ENCODE assay signal across 14 cellular contexts in genomic region chr7:18498327-18498726, GRCh38. TPM values are rescaled to one million over a fixed set of nuclear protein-coding genes. Genes with fewer than 3 reads are reported as not detected.
DNase-seq lines count a peak whose midpoint lies in the region; ATAC-seq and TF ChIP-seq lines count a peak whose summit lies in the region.
"Had no signal": no experiment of that assay in that cellular context is flagged by ENCODE, and none has a peak within 500 bp of the region (broad histone marks: within the 10 kb centered on the region; RNA-seq: fewer than 3 reads in every experiment).

No MANE protein-coding gene starts in this region.

- no peaks in the 10 kb centered on the region for H3K27me3 ChIP-seq in iPS-18a (ENCODE audit: control insufficient read depth, insufficient read depth, low read length)
- H3K27me3 ChIP-seq in thoracic aorta (replicated peaks; ENCODE audit: insufficient read depth): no peaks in the 10 kb centered on the region

- H3K4me1 ChIP-seq in iPS-18a (ENCODE audit: control insufficient read depth, low read depth, low read length) (peaks cover 41% of the 10 kb centered on the region), thoracic aorta (ENCODE audit: control insufficient read depth in 1 of 2, low read depth in 2 of 2) (peaks cover 35 to 69% of the 10 kb centered on the region in 2 donors)

- no peaks in the 10 kb centered on the region for H3K9me3 ChIP-seq in iPS-18a (ENCODE audit: control insufficient read depth, low read depth, low read length)
- no peaks in the 10 kb centered on the region for H3K9me3 ChIP-seq in thoracic aorta

- DNase-seq in activated naive CD8-positive, alpha-beta T cell treated with anti-CD3 and anti-CD28 coated beads, Interleukin-2, amount 50 U/mL, for 24 hours: no peak
- no peak for DNase-seq in activated naive CD8-positive, alpha-beta T cell treated with anti-CD3 and anti-CD28 coated beads for 36 hours
- DNase-seq in NCI-H82 treated with DMSO at 0.1 percent for 48 hours (lab: John Stamatoyannopoulos, UW; ENCODE audit: unreplicated experiment) (peak; percentile 17), thoracic aorta (ENCODE audit: low spot score) (no peak), HuH-7 (ENCODE audit: low spot score) (no peak), NCI-H2227 (lab: John Stamatoyannopoulos, UW; ENCODE audit: unreplicated experiment) (no peak)
- DNase-seq in activated CD4-positive, alpha-beta T cell treated with anti-CD3 and anti-CD28 coated beads, Interleukin-2, amount 10 ng/mL, durations not matched to agents 7 days and 5 days: no peak
- DNase-seq: activated CD4-positive, alpha-beta T cell treated with anti-CD3 and anti-CD28 coated beads, Interleukin-2, amount 50 U/mL, for 48 hours; activated T-cell treated with anti-CD3 and anti-CD28 coated beads, Interleukin-2, amount 50 U/mL, for 72 hours; NCI-H2029 treated with DMSO at 0.1 percent for 48 hours; SIG-M5; stimulated activated CD4-positive, alpha-beta T cell treated with anti-CD3 and anti-CD28 coated beads, Interleukin-2, amount 100 ng/mL, for 24 hours; T-helper 9 cell had no signal

- no peak for TF ChIP-seq CTCF in thoracic aorta (IDR thresholded peaks at IDR 0.05)

- POLR2A ChIA-PET in activated CD4-positive, alpha-beta T cell treated with anti-CD3 and anti-CD28 coated beads, Interleukin-2, amount 10 ng/mL, durations not matched to agents 7 days and 5 days (lab: Charles Lee): no interaction called here

- H3K4me3 ChIP-seq in iPS-18a (ENCODE audit: low read length) (peak overlapping the region; percentile 84), thoracic aorta (peak overlapping the region; percentile 73)

- H3K36me3 ChIP-seq in iPS-18a (ENCODE audit: control insufficient read depth, low read depth, low read length) (no peaks in the 10 kb centered on the region), thoracic aorta (no peaks in the 10 kb centered on the region)

- no peak overlapping the region for H3K27ac Mint-ChIP-seq in activated naive CD8-positive, alpha-beta T cell treated with anti-CD3 and anti-CD28 coated beads, Interleukin-2, amount 50 U/mL, for 24 hours
- H3K27ac Mint-ChIP-seq in activated naive CD8-positive, alpha-beta T cell treated with anti-CD3 and anti-CD28 coated beads for 36 hours: no peak overlapping the region
- H3K27ac Mint-ChIP-seq in activated CD4-positive, alpha-beta T cell treated with anti-CD3 and anti-CD28 coated beads, Interleukin-2, amount 10 ng/mL, durations not matched to agents 7 days and 5 days: no peak overlapping the region
- H3K27ac Mint-ChIP-seq: activated T-cell treated with anti-CD3 and anti-CD28 coated beads, Interleukin-2, amount 50 U/mL, for 72 hours had no signal

- H3K27ac ChIP-seq in iPS-18a (ENCODE audit: low read length) (no peak overlapping the region), thoracic aorta (peak overlapping the region; percentile 60 to 83)

- CTCF ChIA-PET in activated CD4-positive, alpha-beta T cell treated with anti-CD3 and anti-CD28 coated beads, Interleukin-2, amount 10 ng/mL, durations not matched to agents 7 days and 5 days (lab: Charles Lee): interaction anchor here (1.7 kb wide), 1 partner anchor 13 kb away, joined by 4 read pairs; no protein-coding TSS in a partner anchor

- no peaks in the 10 kb centered on the region for H3K9me3 Mint-ChIP-seq in activated naive CD8-positive, alpha-beta T cell treated with anti-CD3 and anti-CD28 coated beads, Interleukin-2, amount 50 U/mL, for 24 hours
- no peaks in the 10 kb centered on the region for H3K9me3 Mint-ChIP-seq in activated naive CD8-positive, alpha-beta T cell treated with anti-CD3 and anti-CD28 coated beads for 36 hours
- H3K9me3 Mint-ChIP-seq in activated CD4-positive, alpha-beta T cell treated with anti-CD3 and anti-CD28 coated beads, Interleukin-2, amount 10 ng/mL, durations not matched to agents 7 days and 5 days: no peaks in the 10 kb centered on the region
- H3K9me3 Mint-ChIP-seq: activated T-cell treated with anti-CD3 and anti-CD28 coated beads, Interleukin-2, amount 50 U/mL, for 72 hours had no signal

- H3K9ac ChIP-seq in iPS-18a (ENCODE audit: low read length): no peak overlapping the region

- no peaks in the 10 kb centered on the region for H3K27me3 Mint-ChIP-seq in activated naive CD8-positive, alpha-beta T cell treated with anti-CD3 and anti-CD28 coated beads, Interleukin-2, amount 50 U/mL, for 24 hours
- H3K27me3 Mint-ChIP-seq in activated naive CD8-positive, alpha-beta T cell treated with anti-CD3 and anti-CD28 coated beads for 36 hours: peaks cover 5% of the 10 kb centered on the region
- H3K27me3 Mint-ChIP-seq in activated CD4-positive, alpha-beta T cell treated with anti-CD3 and anti-CD28 coated beads, Interleukin-2, amount 10 ng/mL, durations not matched to agents 7 days and 5 days: peaks cover 6% of the 10 kb centered on the region

- H3K4me1 Mint-ChIP-seq in activated naive CD8-positive, alpha-beta T cell treated with anti-CD3 and anti-CD28 coated beads, Interleukin-2, amount 50 U/mL, for 24 hours: peaks cover 30% of the 10 kb centered on the region
- H3K4me1 Mint-ChIP-seq in activated naive CD8-positive, alpha-beta T cell treated with anti-CD3 and anti-CD28 coated beads for 36 hours: peaks cover 15% of the 10 kb centered on the region
- peaks cover 2% of the 10 kb centered on the region for H3K4me1 Mint-ChIP-seq in activated CD4-positive, alpha-beta T cell treated with anti-CD3 and anti-CD28 coated beads, Interleukin-2, amount 10 ng/mL, durations not matched to agents 7 days and 5 days

- ATAC-seq in activated naive CD8-positive, alpha-beta T cell treated with anti-CD3 and anti-CD28 coated beads, Interleukin-2, amount 50 U/mL, for 24 hours: no peak
- no peak for ATAC-seq in thoracic aorta (ENCODE audit: insufficient number of reproducible peaks, low FRiP score, low read depth)
- ATAC-seq: activated T-cell treated with anti-CD3 and anti-CD28 coated beads, Interleukin-2, amount 50 U/mL, for 72 hours had no signal

- peak overlapping the region; percentile 41 for H3K4me3 Mint-ChIP-seq in activated naive CD8-positive, alpha-beta T cell treated with anti-CD3 and anti-CD28 coated beads, Interleukin-2, amount 50 U/mL, for 24 hours
- no peak overlapping the region for H3K4me3 Mint-ChIP-seq in activated naive CD8-positive, alpha-beta T cell treated with anti-CD3 and anti-CD28 coated beads for 36 hours
- no peak overlapping the region for H3K4me3 Mint-ChIP-seq in activated CD4-positive, alpha-beta T cell treated with anti-CD3 and anti-CD28 coated beads, Interleukin-2, amount 10 ng/mL, durations not matched to agents 7 days and 5 days
- H3K4me3 Mint-ChIP-seq: activated T-cell treated with anti-CD3 and anti-CD28 coated beads, Interleukin-2, amount 50 U/mL, for 72 hours had no signal

- H3K36me3 Mint-ChIP-seq in activated naive CD8-positive, alpha-beta T cell treated with anti-CD3 and anti-CD28 coated beads, Interleukin-2, amount 50 U/mL, for 24 hours (ENCODE audit: low read depth): no peaks in the 10 kb centered on the region
- no peaks in the 10 kb centered on the region for H3K36me3 Mint-ChIP-seq in activated naive CD8-positive, alpha-beta T cell treated with anti-CD3 and anti-CD28 coated beads for 36 hours
- H3K36me3 Mint-ChIP-seq in activated CD4-positive, alpha-beta T cell treated with anti-CD3 and anti-CD28 coated beads, Interleukin-2, amount 10 ng/mL, durations not matched to agents 7 days and 5 days (ENCODE audit: low read depth): no peaks in the 10 kb centered on the region

RNA-seq across cellular contexts. Expression of gene HDAC9, which starts 2.8 kb away (rescaled TPM):
- total RNA-seq in activated naive CD8-positive, alpha-beta T cell treated with anti-CD3 and anti-CD28 coated beads for 36 hours: under 1 TPM; 0.14 to 0.72 TPM
- 10 to 100 TPM; 64.1 to 81.6 TPM for total RNA-seq in thoracic aorta
- total RNA-seq in activated CD4-positive, alpha-beta T cell treated with anti-CD3 and anti-CD28 coated beads, Interleukin-2, amount 10 ng/mL, durations not matched to agents 7 days and 5 days: under 1 TPM; 0.22 to 0.33 TPM

Comparison
In these comparisons a context has a peak if more than half of its experiments do, and no peak if none do; other contexts are left out.
1. RNA of gene HDAC9, which starts 2.8 kb away (total RNA-seq): 64.1 to 81.6 TPM in thoracic aorta; 0.14 to 0.72 TPM in activated naive CD8-positive, alpha-beta T cell treated with anti-CD3 and anti-CD28 coated beads for 36 hours and 0.22 to 0.33 TPM in activated CD4-positive, alpha-beta T cell treated with anti-CD3 and anti-CD28 coated beads, Interleukin-2, amount 10 ng/mL, durations not matched to agents 7 days and 5 days; every median in the first group is over 10 times any median in the second.